8 cellular contexts compared by ENCODE assay signal in the genomic region with DNA sequence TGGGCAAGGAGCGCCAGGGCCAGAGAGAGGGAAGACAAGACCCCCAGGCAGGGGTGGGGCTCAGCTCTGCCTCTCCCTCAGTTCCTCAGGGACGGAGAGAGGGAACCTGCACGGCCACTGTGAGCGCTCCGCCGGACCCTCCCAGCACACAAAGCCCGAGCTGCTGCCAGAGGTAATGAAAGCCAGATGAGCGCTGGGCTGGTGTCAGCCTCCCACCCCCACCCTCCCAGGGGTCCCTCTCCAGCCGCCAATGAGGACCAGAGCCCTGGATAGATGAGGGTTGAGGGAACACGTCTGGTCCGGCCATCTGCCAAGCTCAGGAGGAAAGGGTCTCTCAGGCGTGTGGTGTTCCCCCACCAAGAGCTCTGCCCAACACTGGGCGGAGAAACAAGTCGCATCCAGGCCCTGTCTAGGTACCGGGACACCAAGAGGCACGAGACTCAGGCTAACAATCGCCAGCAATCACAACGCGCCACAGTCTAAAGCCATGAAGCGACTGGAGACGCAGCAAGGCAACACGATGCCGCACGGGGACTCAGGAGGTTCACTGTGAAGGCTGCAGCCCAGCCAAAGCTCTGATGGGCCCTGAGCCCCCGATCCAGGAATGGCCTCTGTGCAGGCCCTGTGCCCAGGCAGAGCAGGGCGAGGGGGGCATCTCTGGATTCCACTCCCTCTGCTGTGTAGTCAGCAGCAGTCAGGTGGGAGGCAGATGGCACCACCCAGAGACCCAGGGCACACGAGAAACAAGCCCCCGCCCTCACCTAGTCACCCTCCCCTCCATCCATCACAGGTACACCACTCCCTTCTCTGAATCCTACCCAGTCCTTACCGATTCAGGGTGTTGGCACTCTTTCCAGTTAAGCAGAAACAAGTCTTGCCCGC. TPM values are rescaled to one million over a fixed set of nuclear protein-coding genes. Genes with fewer than 3 reads are reported as not detected.
A peak's percentile ranks its signal among the peaks of the same experiment; 100 is the strongest.
DNase-seq lines count a peak whose midpoint lies in the region; ATAC-seq and TF ChIP-seq lines count a peak whose summit lies in the region.

No MANE protein-coding gene starts in this region.

- H3K4me1 ChIP-seq in upper lobe of left lung = peaks cover 81 to 90% (median 84%) of the 10 kb centered on the region in 4 donors

- H3K27ac Mint-ChIP-seq in MCF 10A (ENCODE audit: low read depth, unreplicated experiment) = peak overlapping the region; percentile 54

- no peaks in the 10 kb centered on the region for H3K27me3 Mint-ChIP-seq in MCF 10A (ENCODE audit: insufficient read depth, unreplicated experiment)

- POLR2A ChIA-PET in MCF 10A (lab: Yijun Ruan, JAX) = interaction anchor here (3.4 kb wide), 1 partner anchor 15 kb away, joined by 21 read pairs; no protein-coding TSS in a partner anchor

- no peak for TF ChIP-seq EP300 in upper lobe of left lung (IDR thresholded peaks at IDR 0.05)

- WGBS in upper lobe of left lung, 2 donors = 28 to 69% methylated on average over 12 to 29 of the region's 30 CpGs

- CTCF ChIA-PET in MCF 10A (lab: Yijun Ruan, JAX) = interaction anchor here (0.9 to 8.6 kb wide), 3 partner anchors 12 to 26 kb away, joined by 3 to 132 read pairs (median 24); no protein-coding TSS in a partner anchor

- no TSS peak for BruUV-seq in MCF 10A (replicated peaks; lab: Mats Ljungman, UMichigan)

- H3K4me1 Mint-ChIP-seq in MCF 10A (ENCODE audit: insufficient read depth, unreplicated experiment) = peaks cover 26% of the 10 kb centered on the region

- H3K36me3 ChIP-seq in upper lobe of left lung = no peaks in the 10 kb centered on the region

- intact Hi-C loops in Right ventricle myocardium inferior (cut with DNase I) (loop anchor here (2.0 kb wide), 2 partner anchors 15 to 25 kb away; no protein-coding TSS in a partner anchor), cardiac septum (cut with DNase I) (loop anchor here (2.0 kb wide), 1 partner anchor 29 kb away; no protein-coding TSS in a partner anchor), MCF 10A (cut with micrococcal nuclease) (loop anchor here (2.0 kb wide), 1 partner anchor 29 kb away; no protein-coding TSS in a partner anchor)

- TF ChIP-seq POLR2A in upper lobe of left lung (IDR thresholded peaks at IDR 0.05) (peak in 1 of 4 donors; percentile 9), erythroblast (IDR thresholded peaks at IDR 0.05; ENCODE audit: low read length) (no peak)

- H3K27me3 ChIP-seq in upper lobe of left lung = no peaks in the 10 kb centered on the region

- no peaks in the 10 kb centered on the region for H3K9me3 Mint-ChIP-seq in MCF 10A (ENCODE audit: unreplicated experiment)

- ATAC-seq in Right ventricle myocardium inferior (no peak), upper lobe of left lung (ENCODE audit: low FRiP score in 2 of 2) (peak in 1 of 2 donors; percentile 5)

- H3K4me3 Mint-ChIP-seq in MCF 10A (ENCODE audit: unreplicated experiment) = peak overlapping the region; percentile 66

- H3K27ac ChIP-seq in upper lobe of left lung = peak overlapping the region; percentile 92 to 96 (median 94)

- peak overlapping the region; percentile 39 to 89 (median 86) for H3K4me3 ChIP-seq in upper lobe of left lung

- H3K9me3 ChIP-seq in upper lobe of left lung = no peaks in the 10 kb centered on the region

- DNase-seq in Right ventricle myocardium inferior (ENCODE audit: missing footprints) (peak; percentile 64), cardiac septum (ENCODE audit: low spot score) (no peak), MCF 10A (ENCODE audit: unreplicated experiment) (no peak), medulla oblongata (ENCODE audit: extremely low spot score) (peak; percentile 54), upper lobe of left lung (peak in 1 of 2 donors; percentile 60), dedifferentiated amniotic fluid mesenchymal stem cell (ENCODE audit: extremely low spot score) (no peak), erythroblast (lab: John Stamatoyannopoulos, UW) (no peak), ureter (ENCODE audit: low spot score) (no peak)

- H3K36me3 Mint-ChIP-seq in MCF 10A (ENCODE audit: insufficient read depth, unreplicated experiment) = peaks cover 14% of the 10 kb centered on the region

- TF ChIP-seq CTCF in MCF 10A (IDR thresholded peaks at IDR 0.05; ENCODE audit: unreplicated experiment) (no peak), upper lobe of left lung (IDR thresholded peaks at IDR 0.05) (no peak)

RNA-seq across cellular contexts. Expression of a gene that starts 1.3 kb away (rescaled TPM):
- total RNA-seq in Right ventricle myocardium inferior (33.7 TPM), cardiac septum (23.9 TPM), MCF 10A (2022) (14.2 and 15.4 TPM in 2 replicates), upper lobe of left lung (100 to 1,000 TPM in 3 of 6 donors, 10 to 100 TPM in 3; 57.1 to 117 (median 88.9) TPM), ureter (57.9 TPM)

RNA-seq across cellular contexts. Expression of a gene that starts 44.0 kb away (rescaled TPM):
- total RNA-seq in Right ventricle myocardium inferior (8.2 TPM), cardiac septum (4.6 TPM), MCF 10A (2022) (not detected in 2 replicates), upper lobe of left lung (10 to 100 TPM in 5 of 6 donors, 1 to 10 TPM in 1; 9.1 to 71.2 (median 36.0) TPM), ureter (17.2 TPM)

RNA-seq across cellular contexts. Expression of a gene that starts 57.9 kb away (rescaled TPM):
- total RNA-seq in Right ventricle myocardium inferior (7.7 TPM), cardiac septum (0.59 TPM), MCF 10A (2022) (1.4 and 1.9 TPM in 2 replicates), upper lobe of left lung (1 to 10 TPM in 3 of 6 donors, under 1 TPM in 2, not detected in 1; 0.15 to 9.4 (median 1.1) TPM), ureter (3.0 TPM)

Comparison
In these comparisons a context has a peak if more than half of its experiments do, and no peak if none do; other contexts are left out.
1. DNase-seq: peak in Right ventricle myocardium inferior (single experiment) and medulla oblongata (single experiment); none in cardiac septum (single experiment), MCF 10A (single experiment), dedifferentiated amniotic fluid mesenchymal stem cell (single experiment), erythroblast (0 of 2) and ureter (single experiment).